Comparison of ENCODE assay signal across 30 cellular contexts in the genomic region with DNA sequence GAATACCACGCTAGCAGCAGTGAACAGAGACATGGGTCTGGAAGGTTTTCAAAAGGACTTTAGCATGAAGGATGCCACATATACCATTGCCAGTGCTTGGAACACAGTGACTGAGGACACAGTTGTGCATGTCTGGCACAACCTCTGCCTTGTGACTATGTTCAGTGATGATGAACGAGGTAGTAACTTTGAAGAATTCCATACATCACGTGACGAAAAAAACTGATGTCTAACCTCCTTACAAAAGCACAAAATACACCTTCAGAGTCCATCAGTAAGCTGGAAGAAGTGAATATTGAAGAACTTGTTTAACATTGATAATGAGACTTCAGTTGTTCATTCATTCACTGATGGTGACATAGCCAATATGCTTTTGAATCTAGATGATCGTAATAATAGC.
"Had no signal": no experiment of that assay in that cellular context is flagged by ENCODE, and none has a peak within 500 bp of the region (broad histone marks: within the 10 kb centered on the region; RNA-seq: fewer than 3 reads in every experiment).

No MANE protein-coding gene starts in this region.

- H3K9me3 ChIP-seq: ovary, psoas muscle, spleen, suprapubic skin, testis, tibial artery, transverse colon, upper lobe of left lung, vagina had no signal

- H3K4me1 ChIP-seq: neural progenitor cell, parathyroid adenoma, psoas muscle, spleen, suprapubic skin, testis, tibial artery, transverse colon, upper lobe of left lung, vagina had no signal

- DNase-seq: naive thymus-derived CD4-positive, alpha-beta T cell; natural killer cell; occipital lobe; ovary; posterior cingulate gyrus; psoas muscle; right cardiac atrium; spleen; stimulated activated CD4-positive, alpha-beta T cell treated with anti-CD3 and anti-CD28 coated beads, Interleukin-12 subunit alpha, Interleukin-12 subunit beta, amount 100 ng/mL, for 4 hours; stimulated activated CD4-positive, alpha-beta T cell treated with anti-CD3 and anti-CD28 coated beads, Interleukin-1b, Interleukin-23, amount 100 ng/mL, for 48 hours; stimulated activated CD4-positive, alpha-beta T cell treated with anti-CD3 and anti-CD28 coated beads, Interleukin-4, amount 100 ng/mL, for 1 hour; stimulated activated CD4-positive, alpha-beta T cell treated with anti-CD3 and anti-CD28 coated beads, Interleukin-4, amount 100 ng/mL, for 4 hours; stimulated activated CD8-positive, alpha-beta memory T cell treated with anti-CD3 and anti-CD28 coated beads, Interleukin-4, amount 100 ng/mL, for 48 hours; stimulated activated naive CD4-positive, alpha-beta T cell; stimulated activated naive CD8-positive, alpha-beta T cell treated with anti-CD3 and anti-CD28 coated beads, Interleukin-15, amount 100 ng/mL, for 72 hours; stimulated activated naive CD8-positive, alpha-beta T cell treated with anti-CD3 and anti-CD28 coated beads, Interleukin-15, Interleukin-2, amounts not matched to agents 100 U/mL and 50 U/mL, for 24 hours; substantia nigra; testis; tibial artery; transverse colon; upper lobe of left lung had no signal

- H3K9ac ChIP-seq: neural progenitor cell, parathyroid adenoma had no signal

- FAIRE-seq: urothelium cell line had no signal

- H3K4me3 ChIP-seq: neural progenitor cell, ovary, psoas muscle, skin epidermis, smooth muscle cell, spleen, suprapubic skin, testis, tibial artery, transverse colon, upper lobe of left lung, vagina had no signal

- H3K36me3 ChIP-seq: neural progenitor cell, ovary, spleen, suprapubic skin, tibial artery, transverse colon, upper lobe of left lung, vagina had no signal

- H3K4me2 ChIP-seq: neural progenitor cell, smooth muscle cell had no signal

- H3K27me3 ChIP-seq: neural progenitor cell, ovary, spleen, suprapubic skin, testis, tibial artery, transverse colon, upper lobe of left lung, vagina had no signal

- H3K27ac ChIP-seq: neural progenitor cell, ovary, parathyroid adenoma, psoas muscle, skin epidermis, spleen, suprapubic skin, testis, tibial artery, transverse colon, upper lobe of left lung, vagina had no signal

- H3K79me2 ChIP-seq: parathyroid adenoma had no signal

- ATAC-seq: naive thymus-derived CD4-positive, alpha-beta T cell; natural killer cell; psoas muscle; right cardiac atrium; sciatic nerve; stimulated activated memory B cell treated with anti-CD40 and anti-IgM and Interleukin-4, amounts not matched to agents 10 μg/mL and 1 μg/mL and 100 μg/mL, for 72 hours; stimulated activated naive CD8-positive, alpha-beta T cell treated with anti-CD3 and anti-CD28 coated beads, Interleukin-15, amount 100 ng/mL, for 72 hours; stimulated activated naive CD8-positive, alpha-beta T cell treated with anti-CD3 and anti-CD28 coated beads, Interleukin-15, Interleukin-2, amounts not matched to agents 100 U/mL and 50 U/mL, for 24 hours had no signal

- H2AFZ ChIP-seq: neural progenitor cell, parathyroid adenoma had no signal
